Comparison of ENCODE assay signal across 1 cellular context in the genomic region with DNA sequence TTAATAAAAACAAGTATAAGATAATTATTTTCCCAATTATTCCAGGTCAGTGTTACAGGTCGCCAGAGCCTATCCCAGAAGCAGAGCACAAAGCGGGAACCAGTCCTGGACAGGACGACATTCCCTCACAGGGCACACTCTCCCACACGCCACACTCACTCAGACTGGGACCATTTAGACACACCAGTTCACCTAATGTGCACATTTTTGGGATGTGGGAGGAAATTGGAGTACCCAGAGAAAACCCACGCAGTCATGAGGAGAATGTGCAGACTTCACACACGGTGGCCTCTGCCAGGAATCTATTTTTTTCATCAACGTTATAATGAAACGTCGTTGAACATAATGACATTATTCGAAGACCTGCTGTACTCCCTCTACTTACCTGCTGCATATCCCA.
TF ChIP-seq lines count a peak whose summit lies in the region.

No MANE protein-coding gene starts in this region.

TF ChIP-seq in H1, 55 proteins besides CTCF, POLR2A, EP300 and RAD21:
- TF ChIP-seq KDM5A (IDR thresholded peaks at IDR 0.05; ENCODE audit: low read length) (no peak), YY1 (IDR thresholded peaks at IDR 0.05; ENCODE audit: low read depth, low read length) (no peak), SP1 (IDR thresholded peaks at IDR 0.05; ENCODE audit: low read depth, low read length) (no peak), POU5F1 (IDR thresholded peaks at IDR 0.05; ENCODE audit: low read depth, low read length) (no peak), GABPA (IDR thresholded peaks at IDR 0.05; ENCODE audit: borderline replicate concordance, insufficient read depth, low read length) (no peak), POLR2AphosphoS5 (IDR thresholded peaks at IDR 0.05; ENCODE audit: low read depth, low read length) (no peak)
